20 cellular contexts compared by ENCODE assay signal in genomic region chr1:153705484-153705883, GRCh38. TPM values are rescaled to one million over a fixed set of nuclear protein-coding genes. Genes with fewer than 3 reads are reported as not detected.
"Had no signal": no experiment of that assay in that cellular context is flagged by ENCODE, and none has a peak within 500 bp of the region (broad histone marks: within the 10 kb centered on the region; RNA-seq: fewer than 3 reads in every experiment).

No MANE protein-coding gene starts in this region.

- H3K4me3 ChIP-seq: left lung, lung, transverse colon, uterus had no signal

- H3K4me3 Mint-ChIP-seq: activated naive CD4-positive, alpha-beta T cell treated with anti-CD3 and anti-CD28 coated beads, Interleukin-2, amount 10 ng/mL, durations not matched to agents 7 days and 5 days; immature natural killer cell; natural killer cell treated with Interleukin-12 subunit alpha and Interleukin-12 subunit beta and Interleukin-15 and Interleukin-18, amount 100 ng/mL, for 72 hours; stimulated activated naive B cell treated with anti-CD40 and anti-IgM and Interleukin-4, amounts not matched to agents 10 μg/mL and 1 μg/mL and 100 μg/mL, for 72 hours; WTC11 had no signal

- H3K27ac Mint-ChIP-seq: activated naive CD4-positive, alpha-beta T cell treated with anti-CD3 and anti-CD28 coated beads, Interleukin-2, amount 10 ng/mL, durations not matched to agents 7 days and 5 days; immature natural killer cell; natural killer cell treated with Interleukin-12 subunit alpha and Interleukin-12 subunit beta and Interleukin-15 and Interleukin-18, amount 100 ng/mL, for 72 hours; progenitor cell of endocrine pancreas; stimulated activated naive B cell treated with anti-CD40 and anti-IgM and Interleukin-4, amounts not matched to agents 10 μg/mL and 1 μg/mL and 100 μg/mL, for 72 hours; WTC11 had no signal

- H3K36me3 ChIP-seq: left lung, transverse colon, uterus had no signal

- H3K27me3 Mint-ChIP-seq: progenitor cell of endocrine pancreas; stimulated activated naive B cell treated with anti-CD40 and anti-IgM and Interleukin-4, amounts not matched to agents 10 μg/mL and 1 μg/mL and 100 μg/mL, for 72 hours had no signal

- H3K27me3 ChIP-seq: left lung, transverse colon, uterus had no signal

- H3K4me1 ChIP-seq: left lung, transverse colon, uterus had no signal

- H3K36me3 Mint-ChIP-seq: activated naive CD4-positive, alpha-beta T cell treated with anti-CD3 and anti-CD28 coated beads, Interleukin-2, amount 10 ng/mL, durations not matched to agents 7 days and 5 days; immature natural killer cell; natural killer cell treated with Interleukin-12 subunit alpha and Interleukin-12 subunit beta and Interleukin-15 and Interleukin-18, amount 100 ng/mL, for 72 hours; stimulated activated naive B cell treated with anti-CD40 and anti-IgM and Interleukin-4, amounts not matched to agents 10 μg/mL and 1 μg/mL and 100 μg/mL, for 72 hours; WTC11 had no signal

- H3K4me1 Mint-ChIP-seq: activated naive CD4-positive, alpha-beta T cell treated with anti-CD3 and anti-CD28 coated beads, Interleukin-2, amount 10 ng/mL, durations not matched to agents 7 days and 5 days; immature natural killer cell; stimulated activated naive B cell treated with anti-CD40 and anti-IgM and Interleukin-4, amounts not matched to agents 10 μg/mL and 1 μg/mL and 100 μg/mL, for 72 hours; WTC11 had no signal

- DNase-seq: activated CD4-positive, alpha-beta T cell treated with anti-CD3 and anti-CD28 coated beads, Interleukin-2, amount 50 U/mL, for 4 hours; activated effector memory CD4-positive, alpha-beta T cell treated with anti-CD3 and anti-CD28 coated beads, Interleukin-2, amount 50 U/mL, for 16 hours; activated naive CD4-positive, alpha-beta T cell treated with anti-CD3 and anti-CD28 coated beads, Interleukin-2, amount 10 ng/mL, durations not matched to agents 7 days and 5 days; amygdala; cortex of kidney; immature natural killer cell; left lung; midbrain; retina; stimulated activated CD4-positive, alpha-beta T cell treated with anti-CD3 and anti-CD28 coated beads, Interleukin-2, amount 100 ng/mL, for 48 hours; stimulated activated CD8-positive, alpha-beta memory T cell treated with anti-CD3 and anti-CD28 coated beads, Interleukin-4, amount 100 ng/mL, for 48 hours; stimulated activated naive B cell treated with anti-CD40 and anti-IgM and Interleukin-4, amounts not matched to agents 10 μg/mL and 1 μg/mL and 100 μg/mL, for 72 hours; T-helper 9 cell; transverse colon; uterus had no signal

- H3K27ac ChIP-seq: epithelial cell of prostate, left lung, transverse colon, uterus had no signal

- H3K9me3 Mint-ChIP-seq: activated naive CD4-positive, alpha-beta T cell treated with anti-CD3 and anti-CD28 coated beads, Interleukin-2, amount 10 ng/mL, durations not matched to agents 7 days and 5 days; immature natural killer cell; natural killer cell treated with Interleukin-12 subunit alpha and Interleukin-12 subunit beta and Interleukin-15 and Interleukin-18, amount 100 ng/mL, for 72 hours; stimulated activated naive B cell treated with anti-CD40 and anti-IgM and Interleukin-4, amounts not matched to agents 10 μg/mL and 1 μg/mL and 100 μg/mL, for 72 hours; WTC11 had no signal

- H3K9me3 ChIP-seq: left lung, transverse colon, uterus had no signal

- ATAC-seq: left lung; natural killer cell treated with Interleukin-12 subunit alpha and Interleukin-12 subunit beta and Interleukin-15 and Interleukin-18, amount 100 ng/mL, for 72 hours; stimulated activated naive B cell treated with anti-CD40 and anti-IgM and Interleukin-4, amounts not matched to agents 10 μg/mL and 1 μg/mL and 100 μg/mL, for 72 hours; WTC11 had no signal

RNA-seq across cellular contexts. Expression of gene NPR1, which starts 27.0 kb away (rescaled TPM):
- total RNA-seq: natural killer cell treated with Interleukin-12 subunit alpha and Interleukin-12 subunit beta and Interleukin-15 and Interleukin-18, amount 100 ng/mL, for 72 hours had no signal
- polyA plus RNA-seq: immature natural killer cell had no signal
